In the genomic region with DNA sequence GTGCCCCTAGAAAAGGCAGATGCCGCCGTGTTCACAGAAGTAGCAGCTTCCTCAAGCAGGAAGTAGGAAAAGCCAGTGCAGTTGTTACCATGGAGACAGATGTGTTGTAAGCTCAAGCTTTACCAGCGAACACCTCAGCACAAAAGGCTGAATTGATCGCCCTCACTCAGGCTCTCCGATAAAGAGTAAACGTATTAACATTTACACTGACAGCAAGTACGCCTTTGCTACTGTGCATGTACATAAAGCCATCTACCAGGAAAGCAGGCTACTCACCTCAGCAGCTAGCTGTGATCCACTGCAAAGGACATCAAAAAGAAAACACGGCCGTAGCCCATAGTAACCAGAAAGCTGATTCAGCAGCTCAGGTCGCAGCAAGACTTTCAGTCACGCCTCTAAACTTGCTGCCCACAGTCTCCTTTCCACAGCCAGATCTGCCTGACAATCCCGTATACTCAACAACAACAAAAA, we compare ENCODE assay signal across 8 cellular contexts.
DNase-seq lines count a peak whose midpoint lies in the region; ATAC-seq and TF ChIP-seq lines count a peak whose summit lies in the region.
"Not testable (repeated sequence)": the region's sequence is repeated elsewhere in the genome, so short reads cannot be mapped to it uniquely, and the experiment has no call there.

No MANE protein-coding gene starts in this region.

- ATAC-seq in activated naive CD8-positive, alpha-beta T cell treated with anti-CD3 and anti-CD28 coated beads, Interleukin-2, amount 50 U/mL, for 24 hours; mucosa of descending colon: not testable (repeated sequence)

- intact Hi-C loops in mucosa of descending colon (cut with DNase I, micrococcal nuclease) = not testable (repeated sequence)

- H3K27me3 Mint-ChIP-seq in activated CD4-positive, alpha-beta memory T cell treated with anti-CD3 and anti-CD28 coated beads, Interleukin-2, amount 10 ng/mL, durations not matched to agents 7 days and 5 days; activated naive CD8-positive, alpha-beta T cell treated with anti-CD3 and anti-CD28 coated beads, Interleukin-2, amount 50 U/mL, for 24 hours; type B pancreatic cell: not testable (repeated sequence)

- H3K4me1 Mint-ChIP-seq in activated CD4-positive, alpha-beta memory T cell treated with anti-CD3 and anti-CD28 coated beads, Interleukin-2, amount 10 ng/mL, durations not matched to agents 7 days and 5 days = peaks cover 40% of the 10 kb centered on the region
- peaks cover 52% of the 10 kb centered on the region for H3K4me1 Mint-ChIP-seq in activated naive CD8-positive, alpha-beta T cell treated with anti-CD3 and anti-CD28 coated beads, Interleukin-2, amount 50 U/mL, for 24 hours
- peaks cover 36% of the 10 kb centered on the region for H3K4me1 Mint-ChIP-seq in type B pancreatic cell (ENCODE audit: unreplicated experiment)

- peak; percentile 0 for DNase-seq in HFF-Myc (ENCODE audit: extremely low read depth, low read depth)
- peak; percentile 64 for DNase-seq in NOMO-1 treated with DMSO at 0.1 percent for 48 hours (lab: John Stamatoyannopoulos, UW; ENCODE audit: unreplicated experiment)
- peak; percentile 57 for DNase-seq in activated CD4-positive, alpha-beta memory T cell treated with anti-CD3 and anti-CD28 coated beads, Interleukin-2, amount 10 ng/mL, durations not matched to agents 7 days and 5 days
- DNase-seq in activated naive CD8-positive, alpha-beta T cell treated with anti-CD3 and anti-CD28 coated beads, Interleukin-2, amount 50 U/mL, for 24 hours = peak; percentile 17
- peak; percentile 30 for DNase-seq in fibroblast of the conjunctiva (ENCODE audit: low read depth)
- DNase-seq in mucosa of descending colon = peak in 2 of 3 donors; percentile 35 to 71
- peak; percentile 30 to 35 for DNase-seq in stimulated activated CD4-positive, alpha-beta T cell treated with anti-CD3 and anti-CD28 coated beads, Interleukin-2, amount 100 ng/mL, for 24 hours
- DNase-seq in type B pancreatic cell (ENCODE audit: extremely low spot score, unreplicated experiment) = not testable (repeated sequence)

- peak overlapping the region; percentile 83 for H3K4me3 Mint-ChIP-seq in activated CD4-positive, alpha-beta memory T cell treated with anti-CD3 and anti-CD28 coated beads, Interleukin-2, amount 10 ng/mL, durations not matched to agents 7 days and 5 days
- peak overlapping the region; percentile 84 for H3K4me3 Mint-ChIP-seq in activated naive CD8-positive, alpha-beta T cell treated with anti-CD3 and anti-CD28 coated beads, Interleukin-2, amount 50 U/mL, for 24 hours
- H3K4me3 Mint-ChIP-seq in type B pancreatic cell = peak overlapping the region; percentile 82

- not testable (repeated sequence) for TF ChIP-seq CTCF in HFF-Myc (IDR thresholded peaks at IDR 0.05; ENCODE audit: low read depth, low read length, missing control alignments); mucosa of descending colon (IDR thresholded peaks at IDR 0.05); type B pancreatic cell (conservative IDR thresholded peaks at IDR 0.05)

- H3K27ac Mint-ChIP-seq in activated CD4-positive, alpha-beta memory T cell treated with anti-CD3 and anti-CD28 coated beads, Interleukin-2, amount 10 ng/mL, durations not matched to agents 7 days and 5 days = peak overlapping the region; percentile 95
- H3K27ac Mint-ChIP-seq in activated naive CD8-positive, alpha-beta T cell treated with anti-CD3 and anti-CD28 coated beads, Interleukin-2, amount 50 U/mL, for 24 hours = peak overlapping the region; percentile 95
- peak overlapping the region; percentile 90 for H3K27ac Mint-ChIP-seq in type B pancreatic cell

- H3K36me3 ChIP-seq in mucosa of descending colon (ENCODE audit: low read depth) = not testable (repeated sequence)

- not testable (repeated sequence) for H3K4me1 ChIP-seq in mucosa of descending colon (ENCODE audit: low read depth)

- POLR2A ChIA-PET in activated CD4-positive, alpha-beta memory T cell treated with anti-CD3 and anti-CD28 coated beads, Interleukin-2, amount 10 ng/mL, durations not matched to agents 7 days and 5 days (lab: Charles Lee) = not testable (repeated sequence)

- not testable (repeated sequence) for H3K9me3 ChIP-seq in mucosa of descending colon

- CTCF ChIA-PET in activated CD4-positive, alpha-beta memory T cell treated with anti-CD3 and anti-CD28 coated beads, Interleukin-2, amount 10 ng/mL, durations not matched to agents 7 days and 5 days (lab: Charles Lee) = interaction anchor here (2.6 kb wide), 1 partner anchor 72 kb away, joined by 10 read pairs; no protein-coding TSS in a partner anchor

- H3K9me3 Mint-ChIP-seq in activated CD4-positive, alpha-beta memory T cell treated with anti-CD3 and anti-CD28 coated beads, Interleukin-2, amount 10 ng/mL, durations not matched to agents 7 days and 5 days; activated naive CD8-positive, alpha-beta T cell treated with anti-CD3 and anti-CD28 coated beads, Interleukin-2, amount 50 U/mL, for 24 hours; type B pancreatic cell: not testable (repeated sequence)

- H3K4me3 ChIP-seq in HFF-Myc (replicated peaks; ENCODE audit: low read depth, low read length); mucosa of descending colon: not testable (repeated sequence)

- not testable (repeated sequence) for H3K36me3 Mint-ChIP-seq in activated CD4-positive, alpha-beta memory T cell treated with anti-CD3 and anti-CD28 coated beads, Interleukin-2, amount 10 ng/mL, durations not matched to agents 7 days and 5 days (ENCODE audit: low read depth); activated naive CD8-positive, alpha-beta T cell treated with anti-CD3 and anti-CD28 coated beads, Interleukin-2, amount 50 U/mL, for 24 hours (ENCODE audit: low read depth); type B pancreatic cell
